14 cellular contexts compared by ENCODE assay signal in genomic region chr19:4077011-4077382, GRCh38. TPM values are rescaled to one million over a fixed set of nuclear protein-coding genes. Genes with fewer than 3 reads are reported as not detected.
A peak's percentile ranks its signal among the peaks of the same experiment; 100 is the strongest.
DNase-seq lines count a peak whose midpoint lies in the region; ATAC-seq and TF ChIP-seq lines count a peak whose summit lies in the region.
"Had no signal": no experiment of that assay in that cellular context is flagged by ENCODE, and none has a peak within 500 bp of the region (broad histone marks: within the 10 kb centered on the region; RNA-seq: fewer than 3 reads in every experiment).

No MANE protein-coding gene starts in this region.

- H3K4me2 ChIP-seq in KMS-11, result peak overlapping the region; percentile 88; the same call in 1 of the 2 replicates

- H3K9ac ChIP-seq in KMS-11, result no peak overlapping the region

- H3K4me3 Mint-ChIP-seq in CD14-positive monocyte (peak overlapping the region in 1 of 2 donors; percentile 30), natural killer cell (peak overlapping the region; percentile 6)

- no peaks in the 10 kb centered on the region for H3K36me3 ChIP-seq in KMS-11 (ENCODE audit: insufficient read depth)
- H3K36me3 ChIP-seq: HAP-1, ovary had no signal

- DNase-seq in CD14-positive monocyte (ENCODE audit: low spot score), result no peak
- DNase-seq in cerebellum (ENCODE audit: low spot score), result peak; percentile 47
- no peak for DNase-seq in natural killer cell
- DNase-seq in DMS153 (lab: John Stamatoyannopoulos, UW), result no peak
- DNase-seq in stimulated activated CD4-positive, alpha-beta T cell treated with anti-CD3 and anti-CD28 coated beads, Interleukin-2, amount 100 ng/mL, for 48 hours, result no peak
- no peak for DNase-seq in hypothalamus (lab: John Stamatoyannopoulos, UW)
- DNase-seq in coronary artery (ENCODE audit: low spot score), result no peak
- DNase-seq: COR-L47, NCI-H524, SW 1271 had no signal

- 0 out of 2 replicates have a peak, but pooled peaks cover 8% of the 10 kb centered on the region for H3K27me3 ChIP-seq in KMS-11 (ENCODE audit: insufficient read depth, low read depth)
- H3K27me3 ChIP-seq: ovary had no signal

- H3K4me1 ChIP-seq in KMS-11 (ENCODE audit: low read depth, poor library complexity, severe bottlenecking), result peaks cover 21% of the 10 kb centered on the region
- H3K4me1 ChIP-seq: HAP-1 had no signal

- H3K27ac ChIP-seq in KMS-11, result no peak overlapping the region
- peak overlapping the region in 1 of 2 donors; percentile 76 for H3K27ac ChIP-seq in coronary artery

- peak overlapping the region; percentile 82 for H2AFZ ChIP-seq in KMS-11 (ENCODE audit: low read depth)

- TF ChIP-seq CTCF in CD14-positive monocyte (IDR thresholded peaks at IDR 0.05) (no peak), KMS-11 (conservative IDR thresholded peaks at IDR 0.05; ENCODE audit: low read depth, low read length) (no peak), natural killer cell (IDR thresholded peaks at IDR 0.05) (no peak), coronary artery (IDR thresholded peaks at IDR 0.05) (no peak)

- no peak for ATAC-seq in natural killer cell
- ATAC-seq: esophagus mucosa had no signal

- H3K4me1 Mint-ChIP-seq in CD14-positive monocyte (peaks cover 39% of the 10 kb centered on the region), natural killer cell (peaks cover 0 to 27% of the 10 kb centered on the region in 2 donors)

- H3K36me3 Mint-ChIP-seq in CD14-positive monocyte, result no peaks in the 10 kb centered on the region
- no peaks in the 10 kb centered on the region for H3K36me3 Mint-ChIP-seq in natural killer cell

- intact Hi-C loops in CD14-positive monocyte (cut with micrococcal nuclease), result no loop called here
- intact Hi-C loops in natural killer cell (cut with micrococcal nuclease), result no loop called here

- no peak overlapping the region for H3K4me3 ChIP-seq in KMS-11 (IDR thresholded peaks at IDR 0.05; ENCODE audit: insufficient read depth, low read depth, low read length)
- no peak overlapping the region for H3K4me3 ChIP-seq in coronary artery
- H3K4me3 ChIP-seq: HAP-1 had no signal

- H3K27ac Mint-ChIP-seq in CD14-positive monocyte (peak overlapping the region in 6 of 7 donors; percentile 48 to 96 (median 92)), natural killer cell (peak overlapping the region in 1 of 2 donors; percentile 89)

- H3K79me2 ChIP-seq in KMS-11 (ENCODE audit: insufficient read depth, low read depth), result no peaks in the 10 kb centered on the region

- H3K27me3 Mint-ChIP-seq in CD14-positive monocyte (ENCODE audit: low read depth in 3 of 3), result peaks cover 0 to 3% (median 2%) of the 10 kb centered on the region in 3 donors
- H3K27me3 Mint-ChIP-seq in natural killer cell (ENCODE audit: low read depth in 2 of 2), result no peaks in the 10 kb centered on the region

- H3K9me3 Mint-ChIP-seq in CD14-positive monocyte (peaks cover 0 to 3% (median 0%) of the 10 kb centered on the region in 7 donors), natural killer cell (no peaks in the 10 kb centered on the region)

- H4K20me1 ChIP-seq in KMS-11 (ENCODE audit: insufficient read depth), result no peaks in the 10 kb centered on the region

RNA-seq across cellular contexts. Expression of gene ZBTB7A, which starts 10.3 kb away (rescaled TPM):
- polyA plus RNA-seq in CD14-positive monocyte, result 10 to 100 TPM; 18.0 to 20.2 TPM
- 3.5 TPM for total RNA-seq in cerebellum
- 10 to 100 TPM; 81.6 to 97.7 (median 82.9) TPM for total RNA-seq in natural killer cell

RNA-seq across cellular contexts. Expression of gene MAP2K2, which starts 46.9 kb away (rescaled TPM):
- 10 to 100 TPM; 30.5 to 40.2 TPM for polyA plus RNA-seq in CD14-positive monocyte
- 51.0 TPM for total RNA-seq in cerebellum
- total RNA-seq in natural killer cell, result 100 to 1,000 TPM; 137 to 154 (median 152) TPM

Comparison
In these comparisons a context has a peak if more than half of its experiments do, and no peak if none do; other contexts are left out.
1. RNA of gene ZBTB7A, which starts 10.3 kb away (total RNA-seq): 81.6 to 97.7 TPM in natural killer cell; 3.5 TPM in cerebellum (single experiment); every median in the first group is over 10 times any median in the second.